Comparison of ENCODE assay signal across 19 cellular contexts in the genomic region with DNA sequence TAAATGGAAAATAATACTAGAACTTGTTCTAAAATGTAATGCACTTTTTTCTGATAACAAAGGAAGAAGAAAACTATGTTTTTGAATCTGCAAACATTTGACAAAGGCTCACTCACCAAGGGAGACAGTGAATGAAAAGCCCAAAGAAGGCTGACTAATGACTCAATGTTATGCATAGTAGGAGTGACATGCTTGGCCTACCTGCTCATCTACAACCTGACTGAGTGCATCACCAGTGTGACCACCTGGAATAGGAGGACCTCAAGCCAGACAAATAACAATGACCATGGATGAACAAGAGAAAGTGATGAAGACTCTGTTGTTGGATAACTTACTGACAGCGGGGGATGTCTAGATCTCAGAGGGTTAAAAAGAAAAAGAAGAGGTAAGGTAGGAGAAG.
"Had no signal": no experiment of that assay in that cellular context is flagged by ENCODE, and none has a peak within 500 bp of the region (broad histone marks: within the 10 kb centered on the region; RNA-seq: fewer than 3 reads in every experiment).

No MANE protein-coding gene starts in this region.

- ATAC-seq: esophagus mucosa, gastrocnemius medialis, natural killer cell had no signal

- H3K4me1 ChIP-seq: gastrocnemius medialis, right atrium auricular region had no signal

- DNase-seq: cortex of kidney; dorsolateral prefrontal cortex; effector CD8-positive, alpha-beta T cell; gastrocnemius medialis; glutamatergic neuron; immature natural killer cell; kidney; natural killer cell; nucleus accumbens; ovary; small intestine; stimulated activated CD4-positive, alpha-beta T cell treated with anti-CD3 and anti-CD28 coated beads, Interleukin-12 subunit alpha, Interleukin-12 subunit beta, amount 100 ng/mL, for 4 hours; stimulated activated naive CD4-positive, alpha-beta T cell treated with Interleukin-2 at 50 U/mL for 16 hours; trophoblast cell had no signal

- H3K4me1 Mint-ChIP-seq: immature natural killer cell, memory B cell, natural killer cell, neural crest cell had no signal

- H3K36me3 Mint-ChIP-seq: immature natural killer cell, memory B cell, mesothelial cell of epicardium, natural killer cell had no signal

- H3K27me3 ChIP-seq: gastrocnemius medialis, ovary, right atrium auricular region had no signal

- H3K9me3 ChIP-seq: gastrocnemius medialis, ovary, right atrium auricular region had no signal

- H3K9me3 Mint-ChIP-seq: memory B cell, mesothelial cell of epicardium, neural crest cell had no signal

- H3K4me3 ChIP-seq: dorsolateral prefrontal cortex, gastrocnemius medialis, ovary, right atrium auricular region had no signal

- H3K36me3 ChIP-seq: gastrocnemius medialis, ovary, right atrium auricular region had no signal

- H3K27ac ChIP-seq: dorsolateral prefrontal cortex, gastrocnemius medialis, ovary, right atrium auricular region had no signal

- H3K27ac Mint-ChIP-seq: immature natural killer cell, memory B cell, mesothelial cell of epicardium, natural killer cell had no signal

- H3K4me3 Mint-ChIP-seq: immature natural killer cell, memory B cell, mesothelial cell of epicardium, natural killer cell, neural crest cell had no signal
